In genomic region chr2:157784823-157785175, GRCh38 we compare ENCODE assay signal across 14 cellular contexts.
DNase-seq lines count a peak whose midpoint lies in the region; ATAC-seq, FAIRE-seq and TF ChIP-seq lines count a peak whose summit lies in the region.
"Had no signal": no experiment of that assay in that cellular context is flagged by ENCODE, and none has a peak within 500 bp of the region (broad histone marks: within the 10 kb centered on the region; RNA-seq: fewer than 3 reads in every experiment).

No MANE protein-coding gene starts in this region.

- peak overlapping the region; percentile 35 for H2AFZ ChIP-seq in K562 (ENCODE audit: low read depth, low read length)

- H3K27ac ChIP-seq in K562 (ENCODE audit: extremely low read depth, low read depth, low read length) (no peak overlapping the region), liver (ENCODE audit: low read depth in 1 of 2, low read length in 2 of 2) (peak overlapping the region; percentile 85 to 96), suprapubic skin (peak overlapping the region; percentile 70)
- H3K27ac ChIP-seq: testis had no signal

- H3K9ac ChIP-seq in K562 (ENCODE audit: insufficient read depth in 1 of 2, low read depth in 2 of 2, low read length in 2 of 2) = peak overlapping the region; percentile 34 to 69; a peak in 3 of 4 replicates
- H3K9ac ChIP-seq in liver (ENCODE audit: low read depth in 1 of 2, low read length in 2 of 2) = peak overlapping the region; percentile 17 to 87

- no peak for TF ChIP-seq EP300 in K562 (IDR thresholded peaks at IDR 0.05; ENCODE audit: low read length)
- no peak for TF ChIP-seq EP300 in suprapubic skin (IDR thresholded peaks at IDR 0.05)

- peaks cover 75% of the 10 kb centered on the region for H3K4me1 Mint-ChIP-seq in activated CD4-positive, alpha-beta T cell treated with anti-CD3 and anti-CD28 coated beads, Interleukin-2, amount 10 ng/mL, durations not matched to agents 24 days and 14 days

- H3K9me3 Mint-ChIP-seq in activated CD4-positive, alpha-beta T cell treated with anti-CD3 and anti-CD28 coated beads, Interleukin-2, amount 10 ng/mL, durations not matched to agents 24 days and 14 days = no peaks in the 10 kb centered on the region

- H3K9me3 ChIP-seq in K562 (replicated peaks; ENCODE audit: control insufficient read depth, insufficient read depth, low read depth, low read length) = no peaks in the 10 kb centered on the region; the same call in 1 of the 2 replicates
- no peaks in the 10 kb centered on the region for H3K9me3 ChIP-seq in liver (ENCODE audit: control insufficient read depth in 4 of 4, low read length in 3 of 4)
- H3K9me3 ChIP-seq in suprapubic skin = no peaks in the 10 kb centered on the region
- H3K9me3 ChIP-seq: testis had no signal

- no peak for FAIRE-seq in K562 (lab: Jason Lieb, UNC)

- BruUV-seq in K562 (replicated peaks; lab: Mats Ljungman, UMichigan) = no TSS peak

- in situ Hi-C loops in K562 (cut with MboI) = loop anchor here (5.0 kb wide), 1 partner anchor 223 kb away; no protein-coding TSS in a partner anchor
- in situ Hi-C loops in GM13977 (cut with MboI; ENCODE audit: low pct_unique_long_range_greater_than_20kb, low sequenced_read_pairs, unreplicated experiment) = loop anchor here (25.0 kb wide), 1 partner anchor 228 kb away; no protein-coding TSS in a partner anchor

- no peak for ATAC-seq in K562

- no peaks in the 10 kb centered on the region for H3K9me1 ChIP-seq in K562 (ENCODE audit: control insufficient read depth, insufficient read depth, low read length)

- peak overlapping the region; percentile 78 for H3K27ac Mint-ChIP-seq in activated CD4-positive, alpha-beta T cell treated with anti-CD3 and anti-CD28 coated beads, Interleukin-2, amount 10 ng/mL, durations not matched to agents 24 days and 14 days

- H3K4me3 Mint-ChIP-seq in activated CD4-positive, alpha-beta T cell treated with anti-CD3 and anti-CD28 coated beads, Interleukin-2, amount 10 ng/mL, durations not matched to agents 24 days and 14 days = peak overlapping the region; percentile 47

- TF ChIP-seq POLR2A in K562 (conservative IDR thresholded peaks at IDR 0.05) = no peak
- no peak for TF ChIP-seq POLR2A in suprapubic skin (IDR thresholded peaks at IDR 0.05)

- H3K27me3 Mint-ChIP-seq in activated CD4-positive, alpha-beta T cell treated with anti-CD3 and anti-CD28 coated beads, Interleukin-2, amount 10 ng/mL, durations not matched to agents 24 days and 14 days = no peaks in the 10 kb centered on the region

- intact Hi-C loops in activated CD4-positive, alpha-beta T cell treated with anti-CD3 and anti-CD28 coated beads, Interleukin-2, amount 10 ng/mL, durations not matched to agents 24 days and 14 days (cut with micrococcal nuclease) = loop anchor here (5.0 kb wide), 2 partner anchors 53 to 292 kb away; no protein-coding TSS in a partner anchor
- intact Hi-C loops in K562 (cut with micrococcal nuclease) = no loop called here

- H3K4me1 ChIP-seq in K562 (replicated peaks in 1 of 2; ENCODE audit: control insufficient read depth in 2 of 2, insufficient read depth in 2 of 2, low read length in 2 of 2) (peaks cover 22 to 71% of the 10 kb centered on the region in 2 experiments), liver (ENCODE audit: control insufficient read depth in 4 of 4, insufficient read depth in 4 of 4, low read length in 3 of 4) (peaks cover 13 to 66% (median 52%) of the 10 kb centered on the region in 4 donors), suprapubic skin (peaks cover 81% of the 10 kb centered on the region)

- H3K36me3 Mint-ChIP-seq in activated CD4-positive, alpha-beta T cell treated with anti-CD3 and anti-CD28 coated beads, Interleukin-2, amount 10 ng/mL, durations not matched to agents 24 days and 14 days (ENCODE audit: low read depth) = peaks cover 36% of the 10 kb centered on the region

- POLR2A ChIA-PET in K562 (lab: Yijun Ruan, JAX) = interaction anchor here (1.7 kb wide), 1 partner anchor 229 kb away, joined by 3 read pairs; no protein-coding TSS in a partner anchor

- WGBS in K562 (ENCODE audit: insufficient coverage, low coverage, missing lambda C conversion rate) = 58% methylated on average over 5 of the region's 5 CpGs
- WGBS in liver = 26% methylated on average over 5 of the region's 5 CpGs
- 61% methylated on average over 5 of the region's 5 CpGs for WGBS in suprapubic skin

- H4K20me1 ChIP-seq in K562 (replicated peaks; ENCODE audit: control insufficient read depth, insufficient read depth, low read length) = no peaks in the 10 kb centered on the region

- CTCF ChIA-PET in K562 (lab: Yijun Ruan, JAX; ENCODE audit: low intra/inter-chr PET ratio) = no interaction called here

- H3K27me3 ChIP-seq in K562 (ENCODE audit: control insufficient read depth in 2 of 2, insufficient read depth in 2 of 2, low read length in 2 of 2) (no peaks in the 10 kb centered on the region), liver (ENCODE audit: control insufficient read depth in 4 of 4, insufficient read depth in 4 of 4, low read length in 3 of 4) (no peaks in the 10 kb centered on the region), suprapubic skin (no peaks in the 10 kb centered on the region)
- H3K27me3 ChIP-seq: testis had no signal

- peaks cover 3% of the 10 kb centered on the region; the same call in 1 of the 3 replicates for H3K79me2 ChIP-seq in K562 (ENCODE audit: control insufficient read depth, insufficient read depth, low read length)

- TF ChIP-seq CTCF in K562 (IDR thresholded peaks at IDR 0.05 in 2 of 3, conservative IDR thresholded peaks at IDR 0.05 in 1 of 3; ENCODE audit: insufficient read depth in 2 of 3, low read depth in 1 of 3, low read length in 3 of 3) (no peak), liver (IDR thresholded peaks at IDR 0.05; ENCODE audit: low read depth, low read length, missing input control) (no peak), suprapubic skin (IDR thresholded peaks at IDR 0.05) (no peak), GM13977 (IDR thresholded peaks at IDR 0.05; ENCODE audit: extremely low read depth, insufficient read depth, missing control alignments) (no peak)

- peaks cover 10% of the 10 kb centered on the region for H3K36me3 ChIP-seq in K562 (ENCODE audit: control insufficient read depth, insufficient read depth, low read length)
- peaks cover 0 to 5% (median 4%) of the 10 kb centered on the region in 4 donors for H3K36me3 ChIP-seq in liver (ENCODE audit: control insufficient read depth in 4 of 4, insufficient read depth in 3 of 4, low read depth in 1 of 4, low read length in 3 of 4)
- peaks cover 4% of the 10 kb centered on the region for H3K36me3 ChIP-seq in suprapubic skin

- no peak for TF ChIP-seq RAD21 in K562 (CRISPR knock-in tag; conservative IDR thresholded peaks at IDR 0.05 in 1 of 2, IDR thresholded peaks at IDR 0.05 in 1 of 2)
- TF ChIP-seq RAD21 in liver (IDR thresholded peaks at IDR 0.05) = no peak

- 0 out of 2 replicates have a peak overlapping the region, but pooled peaks have one; percentile 38 for H3K4me2 ChIP-seq in K562 (ENCODE audit: insufficient read depth, low read length)

- no peak for DNase-seq in activated CD4-positive, alpha-beta T cell treated with anti-CD3 and anti-CD28 coated beads, Interleukin-2, amount 10 ng/mL, durations not matched to agents 24 days and 14 days
- no peak for DNase-seq in activated CD4-positive, alpha-beta T cell treated with anti-CD3 and anti-CD28 coated beads for 48 hours
- no peak for DNase-seq in K562 (ENCODE audit: extremely low read depth in 1 of 4, low spot score in 3 of 4)
- DNase-seq in suprapubic skin (ENCODE audit: low spot score in 2 of 2) = no peak
- DNase-seq in Ammon's horn (ENCODE audit: low spot score) = no peak
- DNase-seq in midbrain (lab: John Stamatoyannopoulos, UW) = no peak
- DNase-seq in GM13977 (ENCODE audit: low spot score) = no peak
- DNase-seq: activated CD4-positive, CD25-positive, alpha-beta regulatory T cell; activated effector memory CD4-positive, alpha-beta T cell treated with Interleukin-2 at 50 U/mL for 16 hours; KG1; NCI-H2107; SHP77 treated with DMSO at 0.1 percent for 48 hours; testis had no signal

- H3K4me3 ChIP-seq in K562 = no peak overlapping the region
- H3K4me3 ChIP-seq in liver (ENCODE audit: low read depth in 1 of 3, low read length in 3 of 3) = peak overlapping the region in 2 of 3 donors; percentile 16 to 22
- peak overlapping the region; percentile 1 for H3K4me3 ChIP-seq in suprapubic skin
- H3K4me3 ChIP-seq: testis had no signal

TF ChIP-seq in K562, 482 proteins besides CTCF, POLR2A, EP300 and RAD21 (continues in another document):
- 0 out of 2 replicates have a peak, but pooled peaks have one; percentile 3 for TF ChIP-seq MAFK (IDR thresholded peaks at IDR 0.05; ENCODE audit: low read length)
- no peak for TF ChIP-seq KDM1A (IDR thresholded peaks at IDR 0.05)
- no peak for TF ChIP-seq BCL6 (CRISPR knock-in tag; IDR thresholded peaks at IDR 0.05)
- TF ChIP-seq SAFB2 (IDR thresholded peaks at IDR 0.05; ENCODE audit: borderline replicate concordance, low read depth, low read length, severe bottlenecking) = no peak
- no peak for TF ChIP-seq ETV5 (CRISPR knock-in tag; IDR thresholded peaks at IDR 0.05; ENCODE audit: low read depth)
- no peak for TF ChIP-seq GTF2E2 (tag; IDR thresholded peaks at IDR 0.05)
- TF ChIP-seq POLR2H (tag; IDR thresholded peaks at IDR 0.05; ENCODE audit: low read depth) = no peak
- TF ChIP-seq GTF2A2 (tag; IDR thresholded peaks at IDR 0.05) = no peak
- no peak for TF ChIP-seq ZNF253 (CRISPR knock-in tag; conservative IDR thresholded peaks at IDR 0.05)
- TF ChIP-seq CREB1 (IDR thresholded peaks at IDR 0.05) = no peak
- TF ChIP-seq CREB1 (CRISPR knock-in tag; IDR thresholded peaks at IDR 0.05) = 0 out of 2 replicates have a peak, but pooled peaks have one; percentile 18
- TF ChIP-seq CHD2 (IDR thresholded peaks at IDR 0.05; ENCODE audit: low read depth, low read length) = no peak
- TF ChIP-seq HNRNPUL1 (IDR thresholded peaks at IDR 0.05; ENCODE audit: low read length) = no peak

TF ChIP-seq in liver, 16 proteins besides CTCF, POLR2A, EP300 and RAD21 (continues in another document):
- TF ChIP-seq FOXA2 (IDR thresholded peaks at IDR 0.05) = no peak
- TF ChIP-seq HNF4G (IDR thresholded peaks at IDR 0.05) = no peak
- TF ChIP-seq EGR1 (IDR thresholded peaks at IDR 0.05; ENCODE audit: low read depth in 2 of 2) = no peak
- no peak for TF ChIP-seq TAF1 (conservative IDR thresholded peaks at IDR 0.05)
- no peak for TF ChIP-seq HNF4A (conservative IDR thresholded peaks at IDR 0.05)
- no peak for TF ChIP-seq NR2F2 (IDR thresholded peaks at IDR 0.05)
- TF ChIP-seq GABPA (IDR thresholded peaks at IDR 0.05 in 1 of 2, conservative IDR thresholded peaks at IDR 0.05 in 1 of 2) = no peak
- no peak for TF ChIP-seq FOXA1 (IDR thresholded peaks at IDR 0.05)
